ENCODE assay signal across 18 cellular contexts in the genomic region with DNA sequence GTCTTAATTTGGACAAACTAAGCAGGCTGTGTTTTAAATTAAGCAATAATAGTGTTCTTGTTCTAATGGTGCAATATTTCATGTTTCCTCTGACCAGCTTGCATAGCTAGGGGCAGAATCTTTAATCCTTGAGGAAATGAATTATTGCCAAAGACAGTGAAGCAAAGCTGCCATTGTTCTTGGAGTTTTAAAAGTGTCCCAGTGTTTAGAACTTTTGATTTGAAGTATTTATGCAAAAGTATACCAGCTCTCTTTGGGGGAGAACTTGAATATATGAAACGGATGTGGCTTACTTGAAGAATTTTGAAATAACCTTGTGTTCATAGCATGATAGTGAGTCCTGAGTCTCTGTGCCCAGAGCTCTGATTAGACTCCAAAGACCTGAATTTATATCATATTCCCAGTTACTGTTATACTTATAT. TPM values are rescaled to one million over a fixed set of nuclear protein-coding genes. Genes with fewer than 3 reads are reported as not detected.
A peak's percentile ranks its signal among the peaks of the same experiment; 100 is the strongest.
DNase-seq lines count a peak whose midpoint lies in the region; ATAC-seq and TF ChIP-seq lines count a peak whose summit lies in the region.
"Had no signal": no experiment of that assay in that cellular context is flagged by ENCODE, and none has a peak within 500 bp of the region (broad histone marks: within the 10 kb centered on the region; RNA-seq: fewer than 3 reads in every experiment).

No MANE protein-coding gene starts in this region.

- no peak for TF ChIP-seq CTCF in VCaP (conservative IDR thresholded peaks at IDR 0.05)
- TF ChIP-seq CTCF in left lung (IDR thresholded peaks at IDR 0.05) = no peak

- H3K9me3 Mint-ChIP-seq in naive thymus-derived CD8-positive, alpha-beta T cell = no peaks in the 10 kb centered on the region
- H3K9me3 Mint-ChIP-seq: activated T-cell treated with anti-CD3 and anti-CD28 coated beads, Interleukin-2, amount 50 U/mL, for 72 hours; memory B cell; WTC11 had no signal

- no peak for ATAC-seq in naive thymus-derived CD8-positive, alpha-beta T cell
- no peak for ATAC-seq in left lung
- ATAC-seq: activated T-cell treated with anti-CD3 and anti-CD28 coated beads, Interleukin-2, amount 50 U/mL, for 72 hours had no signal

- no peak overlapping the region for H3K4me3 ChIP-seq in Jurkat, Clone E6-1 (ENCODE audit: low read length)
- H3K4me3 ChIP-seq in left lung = no peak overlapping the region
- H3K4me3 ChIP-seq: pancreas, SJCRH30, tibial artery had no signal

- H3K27ac Mint-ChIP-seq in naive thymus-derived CD8-positive, alpha-beta T cell = peak overlapping the region; percentile 84 to 98 (median 94)
- H3K27ac Mint-ChIP-seq: activated T-cell treated with anti-CD3 and anti-CD28 coated beads, Interleukin-2, amount 50 U/mL, for 72 hours; memory B cell; WTC11 had no signal

- POLR2A ChIA-PET in naive thymus-derived CD8-positive, alpha-beta T cell (lab: Charles Lee) = interaction anchor here (0.8 to 11.1 kb wide), 11 partner anchors 9 to 287 kb away, joined by 3 to 304 read pairs (median 6); a partner anchor contains a TSS

- H3K36me3 ChIP-seq in left lung = no peaks in the 10 kb centered on the region
- H3K36me3 ChIP-seq: pancreas, SJCRH30, tibial artery had no signal

- H3K27me3 Mint-ChIP-seq in naive thymus-derived CD8-positive, alpha-beta T cell = no peaks in the 10 kb centered on the region

- peak overlapping the region; percentile 96 for H3K27ac ChIP-seq in VCaP
- peak overlapping the region in 1 of 2 donors; percentile 53 for H3K27ac ChIP-seq in left lung
- H3K27ac ChIP-seq: SJCRH30, tibial artery had no signal

- H3K9me3 ChIP-seq in left lung = no peaks in the 10 kb centered on the region
- H3K9me3 ChIP-seq: pancreas, SJCRH30, tibial artery had no signal

- peaks cover 60 to 96% (median 95%) of the 10 kb centered on the region in 4 donors for H3K4me1 Mint-ChIP-seq in naive thymus-derived CD8-positive, alpha-beta T cell

- peak; percentile 73 for DNase-seq in SIG-M5 treated with dmso at 0.1 percent for 504 hours (lab: John Stamatoyannopoulos, UW; ENCODE audit: unreplicated experiment)
- no peak for DNase-seq in SIG-M5 (lab: John Stamatoyannopoulos, UW)
- peak; percentile 73 for DNase-seq in Jurkat, Clone E6-1 (ENCODE audit: low read depth, low spot score)
- peak in 2 of 10 donors; percentile 34 to 39 for DNase-seq in naive thymus-derived CD8-positive, alpha-beta T cell
- DNase-seq in left lung = no peak
- DNase-seq in globus pallidus (ENCODE audit: low spot score) = no peak
- DNase-seq in amniotic stem cell (lab: John Stamatoyannopoulos, UW) = no peak
- DNase-seq: 8988T; activated T-cell treated with anti-CD3 and anti-CD28 coated beads, Interleukin-2, amount 50 U/mL, for 72 hours; DMS153; NCI-H1417 treated with DMSO at 0.1 percent for 48 hours; NCI-H524; pancreas; tibial artery had no signal

- intact Hi-C loops in left lung (cut with DNase I) = no loop called here

- H3K4me3 Mint-ChIP-seq in naive thymus-derived CD8-positive, alpha-beta T cell = peak overlapping the region; percentile 72 to 94 (median 88)
- H3K4me3 Mint-ChIP-seq: memory B cell, WTC11 had no signal

- peaks cover 7 to 69% of the 10 kb centered on the region in 2 donors for H3K4me1 ChIP-seq in left lung

- H3K36me3 Mint-ChIP-seq in naive thymus-derived CD8-positive, alpha-beta T cell = peaks cover 0 to 15% (median 5%) of the 10 kb centered on the region in 3 donors
- H3K36me3 Mint-ChIP-seq: memory B cell had no signal

- H3K27me3 ChIP-seq in left lung = no peaks in the 10 kb centered on the region
- H3K27me3 ChIP-seq: pancreas, SJCRH30, tibial artery had no signal

RNA-seq across cellular contexts. Expression of a gene that starts 33.4 kb away (rescaled TPM):
- polyA plus RNA-seq in Jurkat, Clone E6-1 (2012; ENCODE audit: insufficient read depth, insufficient read length) = 6.8 TPM
- total RNA-seq in naive thymus-derived CD8-positive, alpha-beta T cell = 100 to 1,000 TPM; 119 to 127 TPM
- polyA plus RNA-seq in naive thymus-derived CD8-positive, alpha-beta T cell = 10 to 100 TPM; 58.4 to 80.0 (median 64.2) TPM
- total RNA-seq in left lung = 10 to 100 TPM; 43.1 to 67.5 TPM

Comparison
In these comparisons a context has a peak if more than half of its experiments do, and no peak if none do; other contexts are left out.
1. DNase-seq: peak in SIG-M5 treated with dmso at 0.1 percent for 504 hours (single experiment) and Jurkat, Clone E6-1 (single experiment); none in SIG-M5 (single experiment), left lung (0 of 2), globus pallidus (single experiment) and amniotic stem cell (single experiment).